In genomic region chr9:105710638-105711037, GRCh38 we compare ENCODE assay signal across 30 cellular contexts. TPM values are rescaled to one million over a fixed set of nuclear protein-coding genes. Genes with fewer than 3 reads are reported as not detected.
"Had no signal": no experiment of that assay in that cellular context is flagged by ENCODE, and none has a peak within 500 bp of the region (broad histone marks: within the 10 kb centered on the region; RNA-seq: fewer than 3 reads in every experiment).

No MANE protein-coding gene starts in this region.

- H3K27me3 ChIP-seq: dorsolateral prefrontal cortex, esophagus muscularis mucosa, foreskin keratinocyte, heart right ventricle had no signal

- FAIRE-seq: colon, frontal cortex, islet of Langerhans, keratinocyte had no signal

- H3K27ac ChIP-seq: coronary artery, dorsolateral prefrontal cortex, esophagus muscularis mucosa, foreskin keratinocyte, lower lobe of right lung had no signal

- H3K4me1 ChIP-seq: esophagus muscularis mucosa, foreskin keratinocyte, lower lobe of right lung had no signal

- DNase-seq: dermis blood vessel endothelial cell; dorsolateral prefrontal cortex; effector CD4-positive, alpha-beta T cell; effector memory CD4-positive, alpha-beta T cell; foreskin keratinocyte; glutamatergic neuron; head of caudate nucleus; heart right ventricle; hippocampal formation; left colon; left ventricle myocardium superior; lower lobe of right lung; mesenchymal stem cell; mucosa of descending colon; naive B cell had no signal

- H3K36me3 ChIP-seq: lower lobe of right lung had no signal

- H3K9me3 ChIP-seq: esophagus muscularis mucosa, heart right ventricle, lower lobe of right lung, mucosa of descending colon had no signal

- ATAC-seq: foreskin keratinocyte, heart right ventricle, left colon, left lobe of liver, lower lobe of right lung, mucosa of descending colon had no signal

- H3K4me3 ChIP-seq: coronary artery, dorsolateral prefrontal cortex, esophagus muscularis mucosa, heart right ventricle, lower lobe of right lung, mucosa of descending colon had no signal

RNA-seq across cellular contexts. Expression of gene TAL2, which starts 48.4 kb away (rescaled TPM):
- total RNA-seq: dermis blood vessel endothelial cell, endothelial cell of umbilical vein, epithelial cell of proximal tubule, esophagus muscularis mucosa, fibroblast of villous mesenchyme, foreskin keratinocyte, glomerular endothelial cell, heart right ventricle, left colon, left lobe of liver, left ventricle myocardium superior, lower leg skin, lower lobe of right lung, lung microvascular endothelial cell, mesenteric fat pad had no signal
- polyA plus RNA-seq: fibroblast of lung, foreskin keratinocyte, keratinocyte had no signal
